Comparison of ENCODE assay signal across 25 cellular contexts in the genomic region with DNA sequence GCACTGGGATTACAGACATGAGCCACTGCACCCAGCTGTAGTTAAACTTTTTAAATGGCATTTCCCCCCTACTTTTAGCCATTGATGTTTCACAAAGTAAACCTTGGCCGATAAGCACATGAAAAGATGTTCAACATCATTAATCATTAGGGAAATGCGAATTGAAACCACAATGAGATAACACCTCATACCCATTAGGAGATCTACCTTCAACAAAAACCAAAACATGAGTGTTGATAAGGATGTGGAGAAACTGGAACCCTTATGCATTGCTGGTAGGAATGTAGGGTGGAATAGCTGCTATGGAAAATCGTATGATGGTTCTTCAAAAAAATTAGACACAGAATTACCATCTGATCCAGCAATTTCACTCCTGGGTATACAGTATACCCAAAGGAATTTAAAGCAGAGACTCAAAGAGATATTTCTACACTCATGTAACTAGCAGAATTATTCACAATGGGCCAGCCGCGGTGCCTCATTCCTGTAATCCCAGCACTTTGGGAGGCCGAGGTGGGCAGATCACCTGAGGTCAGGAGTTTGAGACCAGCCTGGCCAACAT.
DNase-seq lines count a peak whose midpoint lies in the region; ATAC-seq, FAIRE-seq and TF ChIP-seq lines count a peak whose summit lies in the region.
"Had no signal": no experiment of that assay in that cellular context is flagged by ENCODE, and none has a peak within 500 bp of the region (broad histone marks: within the 10 kb centered on the region; RNA-seq: fewer than 3 reads in every experiment).

No MANE protein-coding gene starts in this region.

- no peak overlapping the region for H3K4me3 Mint-ChIP-seq in activated CD8-positive, alpha-beta T cell treated with anti-CD3 and anti-CD28 coated beads for 36 hours
- no peak overlapping the region for H3K4me3 Mint-ChIP-seq in H9
- H3K4me3 Mint-ChIP-seq: CD14-positive monocyte; CD4-positive, alpha-beta T cell; CD8-positive, alpha-beta memory T cell had no signal

- SMC1A ChIA-PET in GM12878 (lab: Charles Lee; ENCODE audit: uncharacterized antibody, unreplicated experiment): interaction anchor here (0.7 kb wide), 2 partner anchors 18 to 50 kb away, joined by 3 read pairs; no protein-coding TSS in a partner anchor

- no peaks in the 10 kb centered on the region for H3K79me1 ChIP-seq in H9 (ENCODE audit: insufficient read depth, low read depth, low read length, poor library complexity, severe bottlenecking)

- no TSS peak for BruUV-seq in GM12878 (replicated peaks; lab: Mats Ljungman, UMichigan)

- no peak for TF ChIP-seq EP300 in GM12878 (IDR thresholded peaks at IDR 0.05; ENCODE audit: borderline replicate concordance in 1 of 2, control insufficient read depth in 1 of 2, low read depth in 2 of 2, low read length in 2 of 2)
- TF ChIP-seq EP300 in tibial nerve (IDR thresholded peaks at IDR 0.05): no peak

- no peak overlapping the region for H3K14ac ChIP-seq in H9 (ENCODE audit: insufficient read depth, low read length)

- H3K4me1 ChIP-seq in GM12878 (ENCODE audit: control insufficient read depth, insufficient read depth, low read length) (peaks cover 12% of the 10 kb centered on the region), tibial nerve (no peaks in the 10 kb centered on the region), H9 (ENCODE audit: insufficient read depth, low read length) (no peaks in the 10 kb centered on the region)
- H3K4me1 ChIP-seq: A549, BE2C had no signal

- no peak overlapping the region for H3K4me3 ChIP-seq in GM12878
- no peak overlapping the region for H3K4me3 ChIP-seq in tibial nerve
- H3K4me3 ChIP-seq: A549; BLaER1 treated with 17β-estradiol and CSF1 and Interleukin-3, amounts not matched to agents 10 nM and 100 nM had no signal

- no peak overlapping the region for H3T11ph ChIP-seq in H9 (ENCODE audit: low read length)

- H3K27ac ChIP-seq in GM12878 (ENCODE audit: control insufficient read depth, insufficient read depth) (no peak overlapping the region), tibial nerve (no peak overlapping the region), H9 (ENCODE audit: insufficient read length, low read depth, low read length) (no peak overlapping the region)
- H3K27ac ChIP-seq: A549; BLaER1 treated with 17β-estradiol and CSF1 and Interleukin-3, amounts not matched to agents 10 nM and 100 nM had no signal

- H3K36me3 ChIP-seq in GM12878 (ENCODE audit: control insufficient read depth in 2 of 2, insufficient read depth in 2 of 2, low read length in 1 of 2) (no peaks in the 10 kb centered on the region), tibial nerve (no peaks in the 10 kb centered on the region)
- H3K36me3 ChIP-seq: BE2C; BLaER1 treated with 17β-estradiol and CSF1 and Interleukin-3, amounts not matched to agents 10 nM and 100 nM had no signal

- no peak overlapping the region for H2BK5ac ChIP-seq in H9 (ENCODE audit: insufficient read length, low read length)

- H3K27me3 ChIP-seq in GM12878 (replicated peaks in 1 of 2; ENCODE audit: control insufficient read depth in 2 of 2, insufficient read depth in 2 of 2, low read length in 1 of 2): no peaks in the 10 kb centered on the region
- no peaks in the 10 kb centered on the region for H3K27me3 ChIP-seq in tibial nerve
- H3K27me3 ChIP-seq in H9 (ENCODE audit: insufficient read depth, low read length): no peaks in the 10 kb centered on the region
- H3K27me3 ChIP-seq: BE2C; BLaER1 treated with 17β-estradiol and CSF1 and Interleukin-3, amounts not matched to agents 10 nM and 100 nM had no signal

- FAIRE-seq in GM12878 (lab: Jason Lieb, UNC): no peak
- FAIRE-seq: A549, D721Med, GM12892, H1 had no signal

- H4K8ac ChIP-seq in H9 (replicated peaks; ENCODE audit: insufficient read length, low read depth, low read length): no peak overlapping the region

- intact Hi-C loops in GM12878 (cut with micrococcal nuclease; ENCODE audit: unreplicated experiment): loop anchor here (5.0 kb wide), 2 partner anchors 47 to 82 kb away; no protein-coding TSS in a partner anchor
- intact Hi-C loops in activated CD8-positive, alpha-beta T cell treated with anti-CD3 and anti-CD28 coated beads for 36 hours (cut with micrococcal nuclease): no loop called here

- no peak overlapping the region for H2BK12ac ChIP-seq in H9 (ENCODE audit: insufficient read length, low read depth, low read length)

- H2AK5ac ChIP-seq in H9 (ENCODE audit: insufficient read length, low read length): no peak overlapping the region

- no peak overlapping the region for H3K9ac ChIP-seq in GM12878 (ENCODE audit: control insufficient read depth, insufficient read depth, low read length)
- H3K9ac ChIP-seq in H9 (ENCODE audit: extremely low read depth, insufficient read length, low read length): no peak overlapping the region
- H3K9ac ChIP-seq: BLaER1 treated with 17β-estradiol and CSF1 and Interleukin-3, amounts not matched to agents 10 nM and 100 nM had no signal

- no peak overlapping the region for H3K27ac Mint-ChIP-seq in activated CD8-positive, alpha-beta T cell treated with anti-CD3 and anti-CD28 coated beads for 36 hours
- H3K27ac Mint-ChIP-seq in H9: no peak overlapping the region; a peak in 1 of 7 replicates
- H3K27ac Mint-ChIP-seq: CD4-positive, alpha-beta T cell; CD8-positive, alpha-beta memory T cell had no signal

- H3K9me3 Mint-ChIP-seq in activated CD8-positive, alpha-beta T cell treated with anti-CD3 and anti-CD28 coated beads for 36 hours: peaks cover 11% of the 10 kb centered on the region
- peaks cover 3 to 6% of the 10 kb centered on the region in 2 experiments; a peak in 4 of 5 replicates for H3K9me3 Mint-ChIP-seq in H9

- ATAC-seq in GM12878 (peak; percentile 59), HG03159 (IDR thresholded peaks at IDR 0.05; ENCODE audit: unreplicated experiment) (no peak)
- no peak for ATAC-seq in activated CD8-positive, alpha-beta T cell treated with anti-CD3 and anti-CD28 coated beads for 36 hours
- ATAC-seq: A549, HCT116 had no signal

- H3K4ac ChIP-seq in H9 (ENCODE audit: low read depth, low read length): no peak overlapping the region

- H4K91ac ChIP-seq in H9 (ENCODE audit: insufficient read length, low read depth, low read length): no peak overlapping the region

- TF ChIP-seq CTCF in GM12878 (IDR thresholded peaks at IDR 0.05 in 2 of 3, conservative IDR thresholded peaks at IDR 0.05 in 1 of 3; ENCODE audit: control insufficient read depth in 2 of 3, extremely low read depth in 1 of 3, insufficient read depth in 1 of 3, low read depth in 3 of 3, low read length in 3 of 3): no peak
- no peak for TF ChIP-seq CTCF in tibial nerve (IDR thresholded peaks at IDR 0.05)
- no peak for TF ChIP-seq CTCF in activated CD8-positive, alpha-beta T cell treated with anti-CD3 and anti-CD28 coated beads for 36 hours (IDR thresholded peaks at IDR 0.05)
- TF ChIP-seq CTCF in H9 (conservative IDR thresholded peaks at IDR 0.05): no peak

- H2BK120ac ChIP-seq in H9 (ENCODE audit: low read depth, low read length, poor library complexity, severe bottlenecking): no peak overlapping the region

- no peaks in the 10 kb centered on the region for H3K4me1 Mint-ChIP-seq in activated CD8-positive, alpha-beta T cell treated with anti-CD3 and anti-CD28 coated beads for 36 hours (ENCODE audit: low read depth)
- peaks cover under 1% of the 10 kb centered on the region in 2 experiments for H3K4me1 Mint-ChIP-seq in H9
- H3K4me1 Mint-ChIP-seq: CD8-positive, alpha-beta memory T cell had no signal

- TF ChIP-seq POLR2A in GM12878 (IDR thresholded peaks at IDR 0.05; ENCODE audit: low read depth, low read length): no peak
- no peak for TF ChIP-seq POLR2A in tibial nerve (IDR thresholded peaks at IDR 0.05)

- H4K20me1 ChIP-seq in GM12878 (ENCODE audit: control insufficient read depth, insufficient read depth) (no peaks in the 10 kb centered on the region), H9 (ENCODE audit: control insufficient read depth, insufficient read depth, insufficient read length) (no peaks in the 10 kb centered on the region)
- H4K20me1 ChIP-seq: BLaER1 treated with 17β-estradiol and CSF1 and Interleukin-3, amounts not matched to agents 10 nM and 100 nM had no signal

- H2BK20ac ChIP-seq in H9 (ENCODE audit: low read depth, low read length, poor library complexity, severe bottlenecking): no peak overlapping the region

- H3K56ac ChIP-seq in H9 (ENCODE audit: insufficient read length, low read depth, low read length): no peak overlapping the region

- H3K23me2 ChIP-seq in H9 (ENCODE audit: insufficient read length, low read depth, low read length, poor library complexity, severe bottlenecking): no peaks in the 10 kb centered on the region

- CTCF ChIA-PET in GM12878 (lab: Yijun Ruan, JAX): no interaction called here
- CTCF ChIA-PET in activated CD8-positive, alpha-beta T cell treated with anti-CD3 and anti-CD28 coated beads for 36 hours (lab: Charles Lee): no interaction called here

- 48% methylated on average over 6 of the region's 6 CpGs for WGBS in GM12878 (ENCODE audit: insufficient coverage, insufficient replicate concordance, low lambda C conversion rate, missing lambda C conversion rate)
- 86 to 90% methylated on average over 6 of the region's 6 CpGs for WGBS in tibial nerve, 2 donors
- whole genome bisulfite sequencing in H9 (ENCODE audit: extremely low coverage, insufficient read length, low lambda C conversion rate): no CpG with 5 or more reads among the region's 6 CpGs

- POLR2A ChIA-PET in GM12878 (lab: Charles Lee): no interaction called here
- POLR2A ChIA-PET in activated CD8-positive, alpha-beta T cell treated with anti-CD3 and anti-CD28 coated beads for 36 hours (lab: Charles Lee): no interaction called here

- no peak overlapping the region for H2AFZ ChIP-seq in GM12878 (ENCODE audit: control insufficient read depth, low read depth, low read length)
- H2AFZ ChIP-seq in H9 (ENCODE audit: low read length): no peak overlapping the region

- DNase-seq in NCI-H226 (peak; percentile 95), GM12878 (ENCODE audit: low read depth, low spot score) (no peak), kidney glomerular epithelial cell (lab: John Stamatoyannopoulos, UW) (peak; percentile 17), tibial nerve (ENCODE audit: low spot score in 2 of 2) (no peak), H9 (no peak)
- DNase-seq in activated CD8-positive, alpha-beta T cell treated with anti-CD3 and anti-CD28 coated beads for 36 hours: no peak
- DNase-seq: 8988T; ACHN; AML-193; BE2C; CD4-positive, alpha-beta T cell; CD8-positive, alpha-beta memory T cell; DMS 273 treated with DMSO at 0.1 percent for 48 hours; DMS79; EL; GDM1; H7 had no signal

- TF ChIP-seq RAD21 in GM12878 (IDR thresholded peaks at IDR 0.05; ENCODE audit: insufficient read depth, low read depth, low read length): no peak

- H3K4me2 ChIP-seq in GM12878 (ENCODE audit: control insufficient read depth, insufficient read depth) (no peak overlapping the region), H9 (ENCODE audit: insufficient read depth, insufficient read length, low read length) (no peak overlapping the region)
- H3K4me2 ChIP-seq: A549 had no signal

- H3K79me2 ChIP-seq in GM12878 (ENCODE audit: control insufficient read depth, insufficient read depth, low read length) (no peaks in the 10 kb centered on the region), H9 (ENCODE audit: insufficient read depth, low read length) (no peaks in the 10 kb centered on the region; the same call in 1 of the 2 replicates)

- in situ Hi-C loops in GM12878 (cut with MboI): no loop called here

- H3K9me3 ChIP-seq in GM12878 (replicated peaks; ENCODE audit: control insufficient read depth, insufficient read depth, low read length): peaks cover 4% of the 10 kb centered on the region; the same call in 2 of the 3 replicates
- H3K9me3 ChIP-seq in tibial nerve: no peaks in the 10 kb centered on the region
- H3K9me3 ChIP-seq in H9 (ENCODE audit: control insufficient read depth, low read depth, low read length): no peaks in the 10 kb centered on the region
- H3K9me3 ChIP-seq: BE2C had no signal

- peaks cover 3% of the 10 kb centered on the region for H3K36me3 Mint-ChIP-seq in activated CD8-positive, alpha-beta T cell treated with anti-CD3 and anti-CD28 coated beads for 36 hours (ENCODE audit: low read depth)
- H3K36me3 Mint-ChIP-seq in H9 (ENCODE audit: insufficient read depth in 1 of 3, low read depth in 3 of 3): peaks cover 3 to 9% (median 5%) of the 10 kb centered on the region in 3 experiments; a peak in 5 of 7 replicates

- no peak overlapping the region for H3K18ac ChIP-seq in H9 (ENCODE audit: insufficient read length, low read depth, low read length)

- RAD21 ChIA-PET in GM12878 (lab: Charles Lee; ENCODE audit: unreplicated experiment): interaction anchor here (0.7 kb wide), 1 partner anchor 48 kb away, joined by 3 read pairs; no protein-coding TSS in a partner anchor

- no peaks in the 10 kb centered on the region for H3K27me3 Mint-ChIP-seq in activated CD8-positive, alpha-beta T cell treated with anti-CD3 and anti-CD28 coated beads for 36 hours
- H3K27me3 Mint-ChIP-seq in H9 (ENCODE audit: low read depth): no peaks in the 10 kb centered on the region
- H3K27me3 Mint-ChIP-seq: CD4-positive, alpha-beta T cell had no signal

- H4K5ac ChIP-seq in H9 (ENCODE audit: insufficient read length, low read depth, low read length): no peak overlapping the region

- no peak overlapping the region for H3K23ac ChIP-seq in H9 (ENCODE audit: insufficient read length, low read depth, low read length)

- H2BK15ac ChIP-seq in H9 (ENCODE audit: low read depth, low read length): no peak overlapping the region

Comparison
In these comparisons a context has a peak if more than half of its experiments do, and no peak if none do; other contexts are left out.
1. DNase-seq: peak in NCI-H226 (single experiment) and kidney glomerular epithelial cell (single experiment); none in GM12878 (single experiment), tibial nerve (0 of 2), activated CD8-positive, alpha-beta T cell treated with anti-CD3 and anti-CD28 coated beads for 36 hours (single experiment) and H9 (single experiment).